In genomic region chr17:39867891-39868553, GRCh38 we compare ENCODE assay signal across 9 cellular contexts. TPM values are rescaled to one million over a fixed set of nuclear protein-coding genes. Genes with fewer than 3 reads are reported as not detected.
DNase-seq lines count a peak whose midpoint lies in the region; ATAC-seq and TF ChIP-seq lines count a peak whose summit lies in the region.
"Had no signal": no experiment of that assay in that cellular context is flagged by ENCODE, and none has a peak within 500 bp of the region (broad histone marks: within the 10 kb centered on the region; RNA-seq: fewer than 3 reads in every experiment).

A gene with protein sequence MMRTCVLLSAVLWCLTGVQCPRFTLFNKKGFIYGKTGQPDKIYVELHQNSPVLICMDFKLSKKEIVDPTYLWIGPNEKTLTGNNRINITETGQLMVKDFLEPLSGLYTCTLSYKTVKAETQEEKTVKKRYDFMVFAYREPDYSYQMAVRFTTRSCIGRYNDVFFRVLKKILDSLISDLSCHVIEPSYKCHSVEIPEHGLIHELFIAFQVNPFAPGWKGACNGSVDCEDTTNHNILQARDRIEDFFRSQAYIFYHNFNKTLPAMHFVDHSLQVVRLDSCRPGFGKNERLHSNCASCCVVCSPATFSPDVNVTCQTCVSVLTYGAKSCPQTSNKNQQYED (plus strand): TSS chr17:39868202. CDS start chr17:39868355, 153 bp downstream.

- POLR2A ChIA-PET in activated CD4-positive, alpha-beta T cell treated with anti-CD3 and anti-CD28 coated beads, Interleukin-2, amount 10 ng/mL, durations not matched to agents 7 days and 5 days (lab: Charles Lee): no interaction called here

- peaks cover 11% of the 10 kb centered on the region for H3K4me1 ChIP-seq in effector memory CD4-positive, alpha-beta T cell (ENCODE audit: control insufficient read depth, insufficient read depth, low read length, poor library complexity, severe bottlenecking)

- ATAC-seq in GM19438 (IDR thresholded peaks at IDR 0.05; ENCODE audit: low read depth, unreplicated experiment): peak; percentile 1

- no peaks in the 10 kb centered on the region for H3K27me3 ChIP-seq in effector memory CD4-positive, alpha-beta T cell (replicated peaks; ENCODE audit: control insufficient read depth, insufficient read depth, low read length, poor library complexity, severe bottlenecking)
- peaks cover 37% of the 10 kb centered on the region for H3K27me3 ChIP-seq in brain microvascular endothelial cell (replicated peaks)

- H3K4me3 ChIP-seq in effector memory CD4-positive, alpha-beta T cell (ENCODE audit: insufficient read depth, low read depth, low read length, poor library complexity, severe bottlenecking): peak within 1 kb of the TSS; percentile 23
- no peak within 1 kb of the TSS for H3K4me3 ChIP-seq in brain microvascular endothelial cell (ENCODE audit: low read depth, low read length)

- CTCF ChIA-PET in activated CD4-positive, alpha-beta T cell treated with anti-CD3 and anti-CD28 coated beads, Interleukin-2, amount 10 ng/mL, durations not matched to agents 7 days and 5 days (lab: Charles Lee): interaction anchor here (1.0 kb wide), 1 partner anchor 247 kb away, joined by 3 read pairs; no protein-coding TSS in a partner anchor

- TF ChIP-seq CTCF in brain microvascular endothelial cell (IDR thresholded peaks at IDR 0.05; ENCODE audit: low read depth, low read length, missing control alignments): no peak

- H3K27ac Mint-ChIP-seq in activated CD4-positive, alpha-beta T cell treated with anti-CD3 and anti-CD28 coated beads, Interleukin-2, amount 10 ng/mL, durations not matched to agents 7 days and 5 days: peak within 1 kb of the TSS; percentile 63

- H3K36me3 Mint-ChIP-seq in activated CD4-positive, alpha-beta T cell treated with anti-CD3 and anti-CD28 coated beads, Interleukin-2, amount 10 ng/mL, durations not matched to agents 7 days and 5 days (ENCODE audit: low read depth): peaks cover 4% of the 10 kb centered on the region

- peaks cover 3% of the 10 kb centered on the region for H3K27me3 Mint-ChIP-seq in activated CD4-positive, alpha-beta T cell treated with anti-CD3 and anti-CD28 coated beads, Interleukin-2, amount 10 ng/mL, durations not matched to agents 7 days and 5 days

- H3K9me3 ChIP-seq in effector memory CD4-positive, alpha-beta T cell (ENCODE audit: control insufficient read depth, low read length): no peaks in the 10 kb centered on the region

- H3K4me1 Mint-ChIP-seq in activated CD4-positive, alpha-beta T cell treated with anti-CD3 and anti-CD28 coated beads, Interleukin-2, amount 10 ng/mL, durations not matched to agents 7 days and 5 days: peaks cover 50% of the 10 kb centered on the region
- H3K4me1 Mint-ChIP-seq: neural crest cell had no signal

- peak within 1 kb of the TSS; percentile 30 for H3K4me3 Mint-ChIP-seq in activated CD4-positive, alpha-beta T cell treated with anti-CD3 and anti-CD28 coated beads, Interleukin-2, amount 10 ng/mL, durations not matched to agents 7 days and 5 days
- H3K4me3 Mint-ChIP-seq: neural crest cell had no signal

- in situ Hi-C loops in brain microvascular endothelial cell (cut with HindIII; ENCODE audit: low pct_ligation_motif_present, low sequenced_read_pairs): no loop called here

- H3K27ac ChIP-seq in effector memory CD4-positive, alpha-beta T cell (ENCODE audit: insufficient read depth, low read length, poor library complexity, severe bottlenecking): peak within 1 kb of the TSS; percentile 83
- no peak within 1 kb of the TSS for H3K27ac ChIP-seq in brain microvascular endothelial cell

- H3K9me3 Mint-ChIP-seq in activated CD4-positive, alpha-beta T cell treated with anti-CD3 and anti-CD28 coated beads, Interleukin-2, amount 10 ng/mL, durations not matched to agents 7 days and 5 days: peaks cover 8% of the 10 kb centered on the region

- no peaks in the 10 kb centered on the region for H3K36me3 ChIP-seq in effector memory CD4-positive, alpha-beta T cell (ENCODE audit: control insufficient read depth, insufficient read depth, low read length)
- H3K36me3 ChIP-seq in brain microvascular endothelial cell (replicated peaks): no peaks in the 10 kb centered on the region

- peak; percentile 31 for DNase-seq in activated CD4-positive, alpha-beta T cell treated with anti-CD3 and anti-CD28 coated beads, Interleukin-2, amount 10 ng/mL, durations not matched to agents 7 days and 5 days
- DNase-seq in effector memory CD4-positive, alpha-beta T cell: peak in 1 of 3 donors; percentile 64
- peak; percentile 20 to 22 for DNase-seq in stimulated activated CD8-positive, alpha-beta memory T cell treated with anti-CD3 and anti-CD28 coated beads, Interleukin-15, amount 100 ng/mL, for 48 hours (ENCODE audit: low read depth in 2 of 2)
- no peak for DNase-seq in NCI-H510A treated with DMSO at 0.1 percent for 48 hours (lab: John Stamatoyannopoulos, UW)
- DNase-seq in brain microvascular endothelial cell: no peak
- DNase-seq in NCI-H748 (lab: John Stamatoyannopoulos, UW; ENCODE audit: unreplicated experiment): no peak
- no peak for DNase-seq in dermis blood vessel endothelial cell

RNA-seq across cellular contexts. Expression of the gene that starts here (rescaled TPM):
- not detected for total RNA-seq in activated CD4-positive, alpha-beta T cell treated with anti-CD3 and anti-CD28 coated beads, Interleukin-2, amount 10 ng/mL, durations not matched to agents 7 days and 5 days
- not detected in 2 replicates for total RNA-seq in dermis blood vessel endothelial cell
- total RNA-seq: neural crest cell had no signal

Comparison
In these comparisons a context has a peak if more than half of its experiments do, and no peak if none do; other contexts are left out.
1. Peak in DNase-seq in activated CD4-positive, alpha-beta T cell treated with anti-CD3 and anti-CD28 coated beads, Interleukin-2, amount 10 ng/mL, durations not matched to agents 7 days and 5 days; RNA of the gene not detected or under 1 TPM.
2. DNase-seq: peak in stimulated activated CD8-positive, alpha-beta memory T cell treated with anti-CD3 and anti-CD28 coated beads, Interleukin-15, amount 100 ng/mL, for 48 hours (2 of 2); none in NCI-H510A treated with DMSO at 0.1 percent for 48 hours (single experiment), brain microvascular endothelial cell (single experiment), NCI-H748 (single experiment) and dermis blood vessel endothelial cell (single experiment).